In genomic region chr3:156817931-156818765, GRCh38 we compare ENCODE assay signal across 1 cellular context.
TF ChIP-seq lines count a peak whose summit lies in the region.

No MANE protein-coding gene starts in this region.

TF ChIP-seq in GM23338, 12 proteins besides CTCF, POLR2A, EP300 and RAD21 (continued from another document):
- no peak for TF ChIP-seq ZNF462 (CRISPR knock-in tag; IDR thresholded peaks at IDR 0.05)
- no peak for TF ChIP-seq CREB1 (CRISPR knock-in tag; IDR thresholded peaks at IDR 0.05; ENCODE audit: low read depth)
- no peak for TF ChIP-seq ZNF114 (CRISPR knock-in tag; IDR thresholded peaks at IDR 0.05)
- TF ChIP-seq POLR2AphosphoS5 (IDR thresholded peaks at IDR 0.05; ENCODE audit: low read depth), result no peak
- TF ChIP-seq REST (IDR thresholded peaks at IDR 0.05; ENCODE audit: unreplicated experiment), result no peak
- TF ChIP-seq JUNB (IDR thresholded peaks at IDR 0.05; ENCODE audit: unreplicated experiment), result no peak
- no peak for TF ChIP-seq STAT1 (IDR thresholded peaks at IDR 0.05; ENCODE audit: unreplicated experiment)
- no peak for TF ChIP-seq EZH2phosphoT487 (IDR thresholded peaks at IDR 0.05; ENCODE audit: unreplicated experiment)
